Comparison of ENCODE assay signal across 8 cellular contexts in genomic region chr16:74666010-74666421, GRCh38. TPM values are rescaled to one million over a fixed set of nuclear protein-coding genes. Genes with fewer than 3 reads are reported as not detected.
DNase-seq lines count a peak whose midpoint lies in the region; ATAC-seq, FAIRE-seq and TF ChIP-seq lines count a peak whose summit lies in the region.

No MANE protein-coding gene starts in this region.

- no peak for FAIRE-seq in small intestine (lab: Jason Lieb, UNC)

- no peaks in the 10 kb centered on the region for H3K27me3 Mint-ChIP-seq in activated CD4-positive, alpha-beta memory T cell treated with anti-CD3 and anti-CD28 coated beads, Interleukin-2, amount 10 ng/mL, durations not matched to agents 7 days and 5 days

- peak overlapping the region; percentile 94 for H3K4me3 Mint-ChIP-seq in activated CD4-positive, alpha-beta memory T cell treated with anti-CD3 and anti-CD28 coated beads, Interleukin-2, amount 10 ng/mL, durations not matched to agents 7 days and 5 days

- no peaks in the 10 kb centered on the region for H3K9me3 Mint-ChIP-seq in activated CD4-positive, alpha-beta memory T cell treated with anti-CD3 and anti-CD28 coated beads, Interleukin-2, amount 10 ng/mL, durations not matched to agents 7 days and 5 days

- H3K27me3 ChIP-seq in iPS DF 6.9 (ENCODE audit: control insufficient read depth, insufficient read depth, low read length) (no peaks in the 10 kb centered on the region), small intestine (ENCODE audit: control insufficient read depth in 2 of 2, insufficient read depth in 2 of 2, low read length in 2 of 2) (no peaks in the 10 kb centered on the region)

- H3K4me1 ChIP-seq in HEK293 (ENCODE audit: control insufficient read depth, insufficient read depth, low read length) = no peaks in the 10 kb centered on the region; the same call in 1 of the 2 replicates
- H3K4me1 ChIP-seq in iPS DF 6.9 (ENCODE audit: control insufficient read depth, insufficient read depth, low read length) = no peaks in the 10 kb centered on the region; the same call in 1 of the 2 replicates
- no peaks in the 10 kb centered on the region for H3K4me1 ChIP-seq in small intestine (ENCODE audit: control insufficient read depth in 2 of 2, insufficient read depth in 1 of 2, low read depth in 1 of 2, low read length in 1 of 2)

- ATAC-seq in GM21526 (IDR thresholded peaks at IDR 0.05; ENCODE audit: low FRiP score, unreplicated experiment) = no peak
- ATAC-seq in GM21619 (IDR thresholded peaks at IDR 0.05; ENCODE audit: unreplicated experiment) = no peak
- no peak for ATAC-seq in HG03432 (IDR thresholded peaks at IDR 0.05; ENCODE audit: unreplicated experiment)
- ATAC-seq in HG03469 (IDR thresholded peaks at IDR 0.05; ENCODE audit: unreplicated experiment) = no peak

- peaks cover 49% of the 10 kb centered on the region for H3K4me1 Mint-ChIP-seq in activated CD4-positive, alpha-beta memory T cell treated with anti-CD3 and anti-CD28 coated beads, Interleukin-2, amount 10 ng/mL, durations not matched to agents 7 days and 5 days

- H3K4me3 ChIP-seq in HEK293 (ENCODE audit: low read depth, low read length) (peak overlapping the region; percentile 92), iPS DF 6.9 (ENCODE audit: low read length) (peak overlapping the region; percentile 100), small intestine (ENCODE audit: low read depth in 1 of 2, low read length in 2 of 2) (peak overlapping the region; percentile 93 to 99)

- no CpG with 5 or more reads among the region's 8 CpGs for WGBS in iPS DF 6.9 (ENCODE audit: insufficient coverage, insufficient read length)
- WGBS in small intestine, 3 donors = 6 to 8% (median 6%) methylated on average over 8 of the region's 8 CpGs

- H3K9me3 ChIP-seq in HEK293 (ENCODE audit: control insufficient read depth, insufficient read depth, low read depth, low read length) (no peaks in the 10 kb centered on the region), iPS DF 6.9 (ENCODE audit: control insufficient read depth, insufficient read depth, low read length) (no peaks in the 10 kb centered on the region), small intestine (ENCODE audit: control insufficient read depth, low read depth) (no peaks in the 10 kb centered on the region)

- H3K27ac ChIP-seq in HEK293 (ENCODE audit: extremely low read depth, low read depth, low read length) (peak overlapping the region; percentile 87), iPS DF 6.9 (ENCODE audit: low read length) (no peak overlapping the region), small intestine (ENCODE audit: low read depth in 1 of 2, low read length in 1 of 2) (peak overlapping the region; percentile 70 to 85)

- no peak for DNase-seq in activated CD4-positive, alpha-beta memory T cell treated with anti-CD3 and anti-CD28 coated beads, Interleukin-2, amount 10 ng/mL, durations not matched to agents 7 days and 5 days
- no peak for DNase-seq in iPS DF 6.9 (ENCODE audit: low read depth, low spot score)
- no peak for DNase-seq in small intestine

- H3K36me3 Mint-ChIP-seq in activated CD4-positive, alpha-beta memory T cell treated with anti-CD3 and anti-CD28 coated beads, Interleukin-2, amount 10 ng/mL, durations not matched to agents 7 days and 5 days (ENCODE audit: low read depth) = peaks cover 49% of the 10 kb centered on the region

- peak overlapping the region; percentile 96 for H3K27ac Mint-ChIP-seq in activated CD4-positive, alpha-beta memory T cell treated with anti-CD3 and anti-CD28 coated beads, Interleukin-2, amount 10 ng/mL, durations not matched to agents 7 days and 5 days

- H3K36me3 ChIP-seq in HEK293 (ENCODE audit: control insufficient read depth in 2 of 2, insufficient read depth in 1 of 2, low read length in 2 of 2) (peaks cover 38 to 44% of the 10 kb centered on the region in 2 experiments), iPS DF 6.9 (ENCODE audit: control insufficient read depth, insufficient read depth, low read length) (peaks cover 20% of the 10 kb centered on the region), small intestine (ENCODE audit: control insufficient read depth in 2 of 2, insufficient read depth in 2 of 2, low read length in 2 of 2) (peaks cover 2 to 6% of the 10 kb centered on the region in 2 donors)

- TF ChIP-seq CTCF in HEK293 (tag by site-specific recombination; IDR thresholded peaks at IDR 0.05) = no peak

- CTCF ChIA-PET in HEK293 (lab: Yijun Ruan, JAX) = interaction anchor here (0.8 kb wide), 1 partner anchor 197 kb away, joined by 5 read pairs; no protein-coding TSS in a partner anchor
- CTCF ChIA-PET in activated CD4-positive, alpha-beta memory T cell treated with anti-CD3 and anti-CD28 coated beads, Interleukin-2, amount 10 ng/mL, durations not matched to agents 7 days and 5 days (lab: Charles Lee) = interaction anchor here (0.8 to 5.3 kb wide), 3 partner anchors 13 to 32 kb away, joined by 4 to 36 read pairs (median 25); partner anchors contain the start of gene MLKL

- POLR2A ChIA-PET in HEK293 (lab: Yijun Ruan, JAX) = interaction anchor here (1.0 to 2.3 kb wide), 9 partner anchors 9 to 201 kb away, joined by 3 to 31 read pairs (median 6); partner anchors contain the start of gene MLKL
- POLR2A ChIA-PET in activated CD4-positive, alpha-beta memory T cell treated with anti-CD3 and anti-CD28 coated beads, Interleukin-2, amount 10 ng/mL, durations not matched to agents 7 days and 5 days (lab: Charles Lee) = interaction anchor here (0.6 to 5.0 kb wide), 27 partner anchors 9 to 768 kb away, joined by 3 to 186 read pairs (median 7); partner anchors contain the start of genes GLG1, MLKL, PSMD7 and WDR59

TF ChIP-seq in HEK293, 187 proteins besides CTCF, POLR2A, EP300 and RAD21 (continues in another document):
- TF ChIP-seq TRIM28 (IDR thresholded peaks at IDR 0.05; ENCODE audit: borderline replicate concordance, low read length) (no peak), ZNF398 (tag by site-specific recombination; IDR thresholded peaks at IDR 0.05) (peak; percentile 63), ZNF24 (tag by site-specific recombination; IDR thresholded peaks at IDR 0.05) (no peak), ZNF23 (tag by site-specific recombination; IDR thresholded peaks at IDR 0.05; ENCODE audit: borderline replicate concordance) (no peak), ZNF341 (tag by site-specific recombination; IDR thresholded peaks at IDR 0.05; ENCODE audit: low read depth) (no peak), ZNF404 (tag by site-specific recombination; IDR thresholded peaks at IDR 0.05) (no peak), PRDM1 (tag by site-specific recombination; IDR thresholded peaks at IDR 0.05) (peak; percentile 1; the same call in 1 of the 2 replicates)
- TF ChIP-seq, protein P1, sequence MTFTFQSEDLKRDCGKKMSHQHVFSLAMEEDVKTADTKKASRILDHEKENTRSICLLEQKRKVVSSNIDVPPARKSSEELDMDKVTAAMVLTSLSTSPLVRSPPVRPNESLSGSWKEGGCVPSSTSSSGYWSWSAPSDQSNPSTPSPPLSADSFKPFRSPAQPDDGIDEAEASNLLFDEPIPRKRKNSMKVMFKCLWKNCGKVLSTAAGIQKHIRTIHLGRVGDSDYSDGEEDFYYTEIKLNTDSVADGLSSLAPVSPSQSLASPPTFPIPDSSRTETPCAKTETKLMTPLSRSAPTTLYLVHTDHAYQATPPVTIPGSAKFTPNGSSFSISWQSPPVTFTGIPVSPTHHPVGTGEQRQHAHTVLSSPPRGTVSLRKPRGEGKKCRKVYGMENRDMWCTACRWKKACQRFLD (tag by site-specific recombination; IDR thresholded peaks at IDR 0.05) = no peak

RNA-seq across cellular contexts. Expression of gene RFWD3, which starts 0.7 kb away (rescaled TPM):
- 100 to 1,000 TPM in 1 of 2 experiments, 10 to 100 TPM in 1; 99.5 to 107 TPM for total RNA-seq in activated CD4-positive, alpha-beta memory T cell treated with anti-CD3 and anti-CD28 coated beads, Interleukin-2, amount 10 ng/mL, durations not matched to agents 7 days and 5 days
- 10 to 100 TPM in 2 of 3 donors, 1 to 10 TPM in 1; 5.8 to 11.6 (median 10.6) TPM for polyA plus RNA-seq in small intestine

RNA-seq across cellular contexts. Expression of gene MLKL, which starts 34.6 kb away (rescaled TPM):
- total RNA-seq in activated CD4-positive, alpha-beta memory T cell treated with anti-CD3 and anti-CD28 coated beads, Interleukin-2, amount 10 ng/mL, durations not matched to agents 7 days and 5 days = 10 to 100 TPM; 42.8 to 45.2 TPM
- polyA plus RNA-seq in small intestine = 10 to 100 TPM in 2 of 3 donors, 1 to 10 TPM in 1; 6.5 to 18.9 (median 12.3) TPM

RNA-seq across cellular contexts. Expression of gene GLG1, which starts 59.1 kb away (rescaled TPM):
- total RNA-seq in activated CD4-positive, alpha-beta memory T cell treated with anti-CD3 and anti-CD28 coated beads, Interleukin-2, amount 10 ng/mL, durations not matched to agents 7 days and 5 days = 100 to 1,000 TPM; 130 to 132 TPM
- polyA plus RNA-seq in small intestine = 10 to 100 TPM; 12.2 to 42.9 (median 13.4) TPM
